In genomic region chr2:34838408-34838807, GRCh38 we compare ENCODE assay signal across 34 cellular contexts.
"Had no signal": no experiment of that assay in that cellular context is flagged by ENCODE, and none has a peak within 500 bp of the region (broad histone marks: within the 10 kb centered on the region; RNA-seq: fewer than 3 reads in every experiment).

No MANE protein-coding gene starts in this region.

- H3K36me3 ChIP-seq: MG63 had no signal

- H3K4me3 ChIP-seq: MG63 had no signal

- DNase-seq: Karpas-422, Kasumi-1, MG63, MM.1S, MV-4-11, NCI-H1048, NCI-H1092, NCI-H1092 treated with DMSO at 0.1 percent for 48 hours, NCI-H1105, NCI-H1105 treated with DMSO at 0.1 percent for 48 hours, NCI-H1417, NCI-H1417 treated with DMSO at 0.1 percent for 48 hours, NCI-H1436, NCI-H1436 treated with DMSO at 0.1 percent for 48 hours, NCI-H146, NCI-H1694, NCI-H1694 treated with DMSO at 0.1 percent for 48 hours, NCI-H187, NCI-H187 treated with DMSO at 0.1 percent for 48 hours, NCI-H1930, NCI-H2029, NCI-H2029 treated with DMSO at 0.1 percent for 48 hours, NCI-H2081, NCI-H2081 treated with DMSO at 0.1 percent for 48 hours, NCI-H2107, NCI-H2171, NCI-H2171 treated with DMSO at 0.1 percent for 48 hours, NCI-H2227 treated with DMSO at 0.1 percent for 48 hours, NCI-H226, NCI-H345, NCI-H446, NCI-H446 treated with DMSO at 0.1 percent for 48 hours, NCI-H510A, NCI-H510A treated with DMSO at 0.1 percent for 48 hours had no signal

- H3K27me3 ChIP-seq: MG63 had no signal

- H3K9me3 ChIP-seq: MG63 had no signal
